In genomic region chr10:283916-284356, GRCh38 we compare ENCODE assay signal across 8 cellular contexts.
DNase-seq lines count a peak whose midpoint lies in the region; ATAC-seq lines count a peak whose summit lies in the region.

No MANE protein-coding gene starts in this region.

- DNase-seq in stimulated activated CD4-positive, alpha-beta T cell treated with anti-CD3 and anti-CD28 coated beads, Interleukin-12 subunit alpha, Interleukin-12 subunit beta, amount 100 ng/mL, for 48 hours (ENCODE audit: low read depth in 2 of 3, low spot score in 1 of 3) = peak; percentile 18 to 53 (median 24)
- DNase-seq in stimulated activated CD4-positive, alpha-beta T cell treated with anti-CD3 and anti-CD28 coated beads, Interleukin-12 subunit alpha, Interleukin-12 subunit beta, amount 100 ng/mL, for 4 hours = no peak
- peak; percentile 79 for DNase-seq in T-helper 2 cell treated with Interferon-gamma antibody and Interleukin-4, amounts not matched to agents 5 μg/mL and 100 μg/mL, for 36 hours (ENCODE audit: low spot score)
- DNase-seq in SHP77 treated with DMSO at 0.1 percent for 48 hours (lab: John Stamatoyannopoulos, UW) (no peak), LoVo (ENCODE audit: low spot score) (no peak), epidermal melanocyte (ENCODE audit: insufficient read length, low spot score) (no peak), C1 segment of cervical spinal cord (lab: John Stamatoyannopoulos, UW) (no peak)

- H3K27ac Mint-ChIP-seq in T-helper 2 cell treated with Interferon-gamma antibody and Interleukin-4, amounts not matched to agents 5 μg/mL and 100 μg/mL, for 36 hours = peak overlapping the region; percentile 62

- ATAC-seq in HG02943 (IDR thresholded peaks at IDR 0.05; ENCODE audit: low read depth, unreplicated experiment) = peak; percentile 85

- H3K4me3 Mint-ChIP-seq in T-helper 2 cell treated with Interferon-gamma antibody and Interleukin-4, amounts not matched to agents 5 μg/mL and 100 μg/mL, for 36 hours = peak overlapping the region; percentile 63

- peaks cover 4% of the 10 kb centered on the region for H3K36me3 Mint-ChIP-seq in T-helper 2 cell treated with Interferon-gamma antibody and Interleukin-4, amounts not matched to agents 5 μg/mL and 100 μg/mL, for 36 hours (ENCODE audit: low read depth)

- H3K27me3 Mint-ChIP-seq in T-helper 2 cell treated with Interferon-gamma antibody and Interleukin-4, amounts not matched to agents 5 μg/mL and 100 μg/mL, for 36 hours (ENCODE audit: low read depth) = no peaks in the 10 kb centered on the region

- no peaks in the 10 kb centered on the region for H3K9me3 Mint-ChIP-seq in T-helper 2 cell treated with Interferon-gamma antibody and Interleukin-4, amounts not matched to agents 5 μg/mL and 100 μg/mL, for 36 hours

- H3K4me1 Mint-ChIP-seq in T-helper 2 cell treated with Interferon-gamma antibody and Interleukin-4, amounts not matched to agents 5 μg/mL and 100 μg/mL, for 36 hours (ENCODE audit: low read depth) = peaks cover 17% of the 10 kb centered on the region

Comparison
In these comparisons a context has a peak if more than half of its experiments do, and no peak if none do; other contexts are left out.
1. DNase-seq: peak in stimulated activated CD4-positive, alpha-beta T cell treated with anti-CD3 and anti-CD28 coated beads, Interleukin-12 subunit alpha, Interleukin-12 subunit beta, amount 100 ng/mL, for 48 hours (3 of 3) and T-helper 2 cell treated with Interferon-gamma antibody and Interleukin-4, amounts not matched to agents 5 μg/mL and 100 μg/mL, for 36 hours (single experiment); none in stimulated activated CD4-positive, alpha-beta T cell treated with anti-CD3 and anti-CD28 coated beads, Interleukin-12 subunit alpha, Interleukin-12 subunit beta, amount 100 ng/mL, for 4 hours (single experiment), SHP77 treated with DMSO at 0.1 percent for 48 hours (single experiment), LoVo (single experiment), epidermal melanocyte (single experiment) and C1 segment of cervical spinal cord (0 of 14).